17 cellular contexts compared by ENCODE assay signal in the genomic region with DNA sequence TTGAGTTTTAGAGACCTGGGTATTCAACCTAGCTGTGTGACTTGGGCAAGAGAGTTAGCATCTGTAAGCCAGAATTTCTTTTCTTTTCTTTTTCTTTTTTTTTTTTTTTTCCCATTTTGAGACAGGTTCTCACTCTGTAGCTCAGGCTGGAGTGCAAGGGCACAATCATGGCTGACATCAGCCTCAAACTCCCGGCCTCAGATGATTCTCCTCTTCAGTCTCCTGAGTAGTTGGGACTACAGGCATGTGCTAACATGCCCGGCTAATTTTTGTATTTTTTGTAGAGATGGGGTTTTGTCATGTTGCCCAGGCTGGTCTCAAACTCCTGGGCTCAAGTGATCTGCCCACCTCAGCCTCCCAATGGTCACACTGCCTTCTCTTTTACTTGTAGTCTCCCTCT.
"Had no signal": no experiment of that assay in that cellular context is flagged by ENCODE, and none has a peak within 500 bp of the region (broad histone marks: within the 10 kb centered on the region; RNA-seq: fewer than 3 reads in every experiment).

No MANE protein-coding gene starts in this region.

- H3K4me2 ChIP-seq: SK-N-SH had no signal

- H3K9me3 Mint-ChIP-seq: activated naive CD4-positive, alpha-beta T cell treated with anti-CD3 and anti-CD28 coated beads, Interleukin-2, amount 50 U/mL, for 24 hours; naive B cell; T-cell had no signal

- H3K27me3 ChIP-seq: brain microvascular endothelial cell, gastroesophageal sphincter, pancreas had no signal

- H3K4me3 ChIP-seq: gastroesophageal sphincter, lower lobe of right lung, pancreas had no signal

- H3K4me1 ChIP-seq: lower lobe of right lung had no signal

- H3K9ac ChIP-seq: SK-N-SH had no signal

- H3K27ac ChIP-seq: brain microvascular endothelial cell, gastroesophageal sphincter, lower lobe of right lung, pancreas, WERI-Rb-1 had no signal

- DNase-seq: activated CD4-positive, alpha-beta T cell treated with anti-CD3 and anti-CD28 coated beads for 48 hours; activated CD8-positive, alpha-beta memory T cell treated with anti-CD3 and anti-CD28 coated beads for 24 hours; activated effector memory CD4-positive, alpha-beta T cell treated with Interleukin-2 at 50 U/mL for 16 hours; brain microvascular endothelial cell; effector CD8-positive, alpha-beta T cell; erythroblast; left cardiac atrium; lower lobe of right lung; naive B cell; pancreas; SK-N-SH; stimulated activated CD4-positive, alpha-beta T cell treated with anti-CD3 and anti-CD28 coated beads, Interleukin-12 subunit alpha, Interleukin-12 subunit beta, amount 100 ng/mL, for 4 hours; stimulated activated CD4-positive, alpha-beta T cell treated with anti-CD3 and anti-CD28 coated beads, Interleukin-2, amount 100 ng/mL, for 24 hours; T-cell; WERI-Rb-1 had no signal

- FAIRE-seq: pancreas had no signal

- H3K27me3 Mint-ChIP-seq: activated naive CD4-positive, alpha-beta T cell treated with anti-CD3 and anti-CD28 coated beads, Interleukin-2, amount 50 U/mL, for 24 hours; naive B cell; T-cell had no signal

- H3K4me3 Mint-ChIP-seq: activated naive CD4-positive, alpha-beta T cell treated with anti-CD3 and anti-CD28 coated beads, Interleukin-2, amount 50 U/mL, for 24 hours; naive B cell; T-cell had no signal

- H3K9me3 ChIP-seq: gastroesophageal sphincter, lower lobe of right lung, pancreas, SK-N-SH had no signal

- ATAC-seq: gastroesophageal sphincter, left cardiac atrium, lower lobe of right lung, pancreas, T-cell had no signal
